ENCODE assay signal across 1 cellular context in genomic region chr22:37709445-37709765, GRCh38.
TF ChIP-seq lines count a peak whose summit lies in the region.

No MANE protein-coding gene starts in this region.

TF ChIP-seq in GM23338, 12 proteins besides CTCF, POLR2A, EP300 and RAD21:
- TF ChIP-seq, protein P1, sequence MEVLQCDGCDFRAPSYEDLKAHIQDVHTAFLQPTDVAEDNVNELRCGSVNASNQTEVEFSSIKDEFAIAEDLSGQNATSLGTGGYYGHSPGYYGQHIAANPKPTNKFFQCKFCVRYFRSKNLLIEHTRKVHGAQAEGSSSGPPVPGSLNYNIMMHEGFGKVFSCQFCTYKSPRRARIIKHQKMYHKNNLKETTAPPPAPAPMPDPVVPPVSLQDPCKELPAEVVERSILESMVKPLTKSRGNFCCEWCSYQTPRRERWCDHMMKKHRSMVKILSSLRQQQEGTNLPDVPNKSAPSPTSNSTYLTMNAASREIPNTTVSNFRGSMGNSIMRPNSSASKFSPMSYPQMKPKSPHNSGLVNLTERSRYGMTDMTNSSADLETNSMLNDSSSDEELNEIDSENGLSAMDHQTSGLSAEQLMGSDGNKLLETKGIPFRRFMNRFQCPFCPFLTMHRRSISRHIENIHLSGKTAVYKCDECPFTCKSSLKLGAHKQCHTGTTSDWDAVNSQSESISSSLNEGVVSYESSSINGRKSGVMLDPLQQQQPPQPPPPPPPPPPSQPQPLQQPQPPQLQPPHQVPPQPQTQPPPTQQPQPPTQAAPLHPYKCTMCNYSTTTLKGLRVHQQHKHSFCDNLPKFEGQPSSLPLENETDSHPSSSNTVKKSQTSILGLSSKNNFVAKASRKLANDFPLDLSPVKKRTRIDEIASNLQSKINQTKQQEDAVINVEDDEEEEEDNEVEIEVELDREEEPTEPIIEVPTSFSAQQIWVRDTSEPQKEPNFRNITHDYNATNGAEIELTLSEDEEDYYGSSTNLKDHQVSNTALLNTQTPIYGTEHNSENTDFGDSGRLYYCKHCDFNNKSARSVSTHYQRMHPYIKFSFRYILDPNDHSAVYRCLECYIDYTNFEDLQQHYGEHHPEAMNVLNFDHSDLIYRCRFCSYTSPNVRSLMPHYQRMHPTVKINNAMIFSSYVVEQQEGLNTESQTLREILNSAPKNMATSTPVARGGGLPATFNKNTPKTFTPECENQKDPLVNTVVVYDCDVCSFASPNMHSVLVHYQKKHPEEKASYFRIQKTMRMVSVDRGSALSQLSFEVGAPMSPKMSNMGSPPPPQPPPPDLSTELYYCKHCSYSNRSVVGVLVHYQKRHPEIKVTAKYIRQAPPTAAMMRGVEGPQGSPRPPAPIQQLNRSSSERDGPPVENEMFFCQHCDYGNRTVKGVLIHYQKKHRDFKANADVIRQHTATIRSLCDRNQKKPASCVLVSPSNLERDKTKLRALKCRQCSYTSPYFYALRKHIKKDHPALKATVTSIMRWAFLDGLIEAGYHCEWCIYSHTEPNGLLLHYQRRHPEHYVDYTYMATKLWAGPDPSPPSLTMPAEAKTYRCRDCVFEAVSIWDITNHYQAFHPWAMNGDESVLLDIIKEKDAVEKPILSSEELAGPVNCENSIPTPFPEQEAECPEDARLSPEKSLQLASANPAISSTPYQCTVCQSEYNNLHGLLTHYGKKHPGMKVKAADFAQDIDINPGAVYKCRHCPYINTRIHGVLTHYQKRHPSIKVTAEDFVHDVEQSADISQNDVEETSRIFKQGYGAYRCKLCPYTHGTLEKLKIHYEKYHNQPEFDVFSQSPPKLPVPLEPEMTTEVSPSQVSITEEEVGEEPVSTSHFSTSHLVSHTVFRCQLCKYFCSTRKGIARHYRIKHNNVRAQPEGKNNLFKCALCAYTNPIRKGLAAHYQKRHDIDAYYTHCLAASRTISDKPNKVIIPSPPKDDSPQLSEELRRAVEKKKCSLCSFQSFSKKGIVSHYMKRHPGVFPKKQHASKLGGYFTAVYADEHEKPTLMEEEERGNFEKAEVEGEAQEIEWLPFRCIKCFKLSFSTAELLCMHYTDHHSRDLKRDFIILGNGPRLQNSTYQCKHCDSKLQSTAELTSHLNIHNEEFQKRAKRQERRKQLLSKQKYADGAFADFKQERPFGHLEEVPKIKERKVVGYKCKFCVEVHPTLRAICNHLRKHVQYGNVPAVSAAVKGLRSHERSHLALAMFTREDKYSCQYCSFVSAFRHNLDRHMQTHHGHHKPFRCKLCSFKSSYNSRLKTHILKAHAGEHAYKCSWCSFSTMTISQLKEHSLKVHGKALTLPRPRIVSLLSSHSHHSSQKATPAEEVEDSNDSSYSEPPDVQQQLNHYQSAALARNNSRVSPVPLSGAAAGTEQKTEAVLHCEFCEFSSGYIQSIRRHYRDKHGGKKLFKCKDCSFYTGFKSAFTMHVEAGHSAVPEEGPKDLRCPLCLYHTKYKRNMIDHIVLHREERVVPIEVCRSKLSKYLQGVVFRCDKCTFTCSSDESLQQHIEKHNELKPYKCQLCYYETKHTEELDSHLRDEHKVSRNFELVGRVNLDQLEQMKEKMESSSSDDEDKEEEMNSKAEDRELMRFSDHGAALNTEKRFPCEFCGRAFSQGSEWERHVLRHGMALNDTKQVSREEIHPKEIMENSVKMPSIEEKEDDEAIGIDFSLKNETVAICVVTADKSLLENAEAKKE (CRISPR knock-in tag; IDR thresholded peaks at IDR 0.05), result no peak
- TF ChIP-seq ZNF114 (CRISPR knock-in tag; IDR thresholded peaks at IDR 0.05) (no peak), EZH2 (IDR thresholded peaks at IDR 0.05; ENCODE audit: low read depth, unreplicated experiment) (no peak), EZH2phosphoT487 (IDR thresholded peaks at IDR 0.05; ENCODE audit: unreplicated experiment) (no peak), NANOG (IDR thresholded peaks at IDR 0.05; ENCODE audit: borderline replicate concordance) (no peak), JUNB (IDR thresholded peaks at IDR 0.05; ENCODE audit: unreplicated experiment) (no peak), CREB1 (CRISPR knock-in tag; IDR thresholded peaks at IDR 0.05; ENCODE audit: low read depth) (no peak), ZNF331 (CRISPR knock-in tag; IDR thresholded peaks at IDR 0.05; ENCODE audit: low read depth) (no peak), STAT1 (IDR thresholded peaks at IDR 0.05; ENCODE audit: unreplicated experiment) (no peak), ETS1 (IDR thresholded peaks at IDR 0.05) (no peak), POLR2AphosphoS5 (IDR thresholded peaks at IDR 0.05; ENCODE audit: low read depth) (no peak)
- TF ChIP-seq, protein P2, sequence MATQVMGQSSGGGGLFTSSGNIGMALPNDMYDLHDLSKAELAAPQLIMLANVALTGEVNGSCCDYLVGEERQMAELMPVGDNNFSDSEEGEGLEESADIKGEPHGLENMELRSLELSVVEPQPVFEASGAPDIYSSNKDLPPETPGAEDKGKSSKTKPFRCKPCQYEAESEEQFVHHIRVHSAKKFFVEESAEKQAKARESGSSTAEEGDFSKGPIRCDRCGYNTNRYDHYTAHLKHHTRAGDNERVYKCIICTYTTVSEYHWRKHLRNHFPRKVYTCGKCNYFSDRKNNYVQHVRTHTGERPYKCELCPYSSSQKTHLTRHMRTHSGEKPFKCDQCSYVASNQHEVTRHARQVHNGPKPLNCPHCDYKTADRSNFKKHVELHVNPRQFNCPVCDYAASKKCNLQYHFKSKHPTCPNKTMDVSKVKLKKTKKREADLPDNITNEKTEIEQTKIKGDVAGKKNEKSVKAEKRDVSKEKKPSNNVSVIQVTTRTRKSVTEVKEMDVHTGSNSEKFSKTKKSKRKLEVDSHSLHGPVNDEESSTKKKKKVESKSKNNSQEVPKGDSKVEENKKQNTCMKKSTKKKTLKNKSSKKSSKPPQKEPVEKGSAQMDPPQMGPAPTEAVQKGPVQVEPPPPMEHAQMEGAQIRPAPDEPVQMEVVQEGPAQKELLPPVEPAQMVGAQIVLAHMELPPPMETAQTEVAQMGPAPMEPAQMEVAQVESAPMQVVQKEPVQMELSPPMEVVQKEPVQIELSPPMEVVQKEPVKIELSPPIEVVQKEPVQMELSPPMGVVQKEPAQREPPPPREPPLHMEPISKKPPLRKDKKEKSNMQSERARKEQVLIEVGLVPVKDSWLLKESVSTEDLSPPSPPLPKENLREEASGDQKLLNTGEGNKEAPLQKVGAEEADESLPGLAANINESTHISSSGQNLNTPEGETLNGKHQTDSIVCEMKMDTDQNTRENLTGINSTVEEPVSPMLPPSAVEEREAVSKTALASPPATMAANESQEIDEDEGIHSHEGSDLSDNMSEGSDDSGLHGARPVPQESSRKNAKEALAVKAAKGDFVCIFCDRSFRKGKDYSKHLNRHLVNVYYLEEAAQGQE (IDR thresholded peaks at IDR 0.05; ENCODE audit: unreplicated experiment), result no peak
TF ChIP-seq in GM23338: peak in this region for 0.
